16 cellular contexts compared by ENCODE assay signal in the genomic region with DNA sequence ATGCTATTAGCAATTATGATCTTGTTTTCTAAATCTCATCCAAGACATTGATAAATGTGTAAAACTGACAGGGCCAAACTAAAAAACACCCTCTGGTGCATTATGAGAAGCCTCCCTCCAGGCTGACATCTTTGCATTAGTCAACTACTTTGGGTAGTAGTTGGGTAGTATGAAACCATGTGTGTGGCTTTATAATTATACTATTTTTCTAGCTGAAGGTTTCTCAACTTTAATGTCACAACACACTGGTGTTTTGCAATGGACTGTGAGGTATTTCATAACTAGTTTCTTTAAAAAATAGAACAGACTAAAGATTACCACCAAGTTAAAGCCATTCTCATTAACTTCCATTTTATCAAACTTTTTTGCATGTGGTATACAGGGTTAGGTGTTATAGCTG.
DNase-seq lines count a peak whose midpoint lies in the region; ATAC-seq, FAIRE-seq and TF ChIP-seq lines count a peak whose summit lies in the region.
"Had no signal": no experiment of that assay in that cellular context is flagged by ENCODE, and none has a peak within 500 bp of the region (broad histone marks: within the 10 kb centered on the region; RNA-seq: fewer than 3 reads in every experiment).

No MANE protein-coding gene starts in this region.

- peaks cover 11% of the 10 kb centered on the region for H3K4me1 Mint-ChIP-seq in T-helper 17 cell

- no peak overlapping the region for H2BK20ac ChIP-seq in IMR-90 (ENCODE audit: low read depth, low read length)

- H3K4me3 Mint-ChIP-seq in T-helper 17 cell, result no peak overlapping the region

- no peak overlapping the region for H4K8ac ChIP-seq in IMR-90 (ENCODE audit: low read depth in 2 of 2, low read length in 2 of 2)

- no peak overlapping the region for H2AK5ac ChIP-seq in IMR-90 (ENCODE audit: low read depth, low read length)

- no peaks in the 10 kb centered on the region for H3K4me1 ChIP-seq in IMR-90 (ENCODE audit: control insufficient read depth, insufficient read depth, low read length)
- H3K4me1 ChIP-seq in HepG2 (ENCODE audit: insufficient read depth, low read length), result no peaks in the 10 kb centered on the region

- H3K27me3 ChIP-seq in IMR-90 (ENCODE audit: control insufficient read depth, insufficient read depth, low read length), result no peaks in the 10 kb centered on the region
- H3K27me3 ChIP-seq in HepG2 (ENCODE audit: control insufficient read depth in 1 of 2, insufficient read depth in 2 of 2, low read length in 2 of 2), result peaks cover 0 to 4% of the 10 kb centered on the region in 2 experiments; a peak in 1 of 5 replicates
- H3K27me3 ChIP-seq: tibial artery had no signal

- no peaks in the 10 kb centered on the region for H3K79me1 ChIP-seq in IMR-90 (ENCODE audit: low read depth in 1 of 2, low read length in 2 of 2)

- POLR2A ChIA-PET in IMR-90 (lab: Charles Lee; ENCODE audit: unreplicated experiment), result no interaction called here
- POLR2A ChIA-PET in HepG2 (lab: Yijun Ruan, JAX), result no interaction called here

- TF ChIP-seq EP300 in HepG2 (IDR thresholded peaks at IDR 0.05; ENCODE audit: low read depth in 2 of 2, low read length in 2 of 2), result no peak
- no peak for TF ChIP-seq EP300 in HepG2 (CRISPR knock-in tag; IDR thresholded peaks at IDR 0.05; ENCODE audit: borderline replicate concordance)

- no peak overlapping the region for H3K9ac ChIP-seq in IMR-90 (ENCODE audit: low read depth, low read length)
- H3K9ac ChIP-seq in HepG2 (ENCODE audit: insufficient read depth, low read depth, low read length), result no peak overlapping the region

- intact Hi-C loops in IMR-90 (cut with micrococcal nuclease) (no loop called here), HepG2 (cut with micrococcal nuclease; ENCODE audit: unreplicated experiment) (no loop called here)

- ATAC-seq in IMR-90 (ENCODE audit: low read depth), result peak; percentile 29; the same call in 1 of the 2 replicates
- ATAC-seq in HepG2, result no peak
- no peak for ATAC-seq in T-helper 17 cell
- ATAC-seq in HG03439 (IDR thresholded peaks at IDR 0.05; ENCODE audit: unreplicated experiment), result no peak

- H3K36me3 Mint-ChIP-seq in T-helper 17 cell (ENCODE audit: low read depth), result peaks cover 2% of the 10 kb centered on the region

- peaks cover 3% of the 10 kb centered on the region; the same call in 1 of the 2 replicates for H3K9me1 ChIP-seq in IMR-90 (ENCODE audit: insufficient read depth, low read length)

- dilution Hi-C loops in IMR-90 (cut with HindIII; ENCODE audit: low sequenced_read_pairs, unreplicated experiment), result no loop called here

- no peaks in the 10 kb centered on the region for H4K20me1 ChIP-seq in IMR-90 (ENCODE audit: insufficient read depth, low read length)
- no peaks in the 10 kb centered on the region for H4K20me1 ChIP-seq in HepG2 (ENCODE audit: insufficient read depth, low read length)

- no peaks in the 10 kb centered on the region for H3K36me3 ChIP-seq in IMR-90 (ENCODE audit: control insufficient read depth, insufficient read depth, low read length)
- H3K36me3 ChIP-seq in HepG2 (replicated peaks in 1 of 2; ENCODE audit: control insufficient read depth in 1 of 2, insufficient read depth in 2 of 2, low read length in 2 of 2), result no peaks in the 10 kb centered on the region
- H3K36me3 ChIP-seq: tibial artery had no signal

- TF ChIP-seq POLR2A in IMR-90 (IDR thresholded peaks at IDR 0.05; ENCODE audit: low read depth, low read length) (no peak), HepG2 (IDR thresholded peaks at IDR 0.05; ENCODE audit: insufficient read depth in 1 of 2, low read depth in 2 of 2, low read length in 2 of 2) (no peak)

- CTCF ChIA-PET in IMR-90 (lab: Yijun Ruan, JAX) (no interaction called here), HepG2 (lab: Yijun Ruan, JAX; ENCODE audit: low intra/inter-chr PET ratio, low total read pairs) (no interaction called here)

- in situ Hi-C loops in IMR-90 (cut with MboI; ENCODE audit: low sequenced_read_pairs), result no loop called here
- in situ Hi-C loops in HepG2 (cut with HindIII; ENCODE audit: extremely low pct_ligation_motif_present, low pct_unique_long_range_greater_than_20kb), result no loop called here

- H3K27ac Mint-ChIP-seq in T-helper 17 cell, result no peak overlapping the region

- no peak overlapping the region for H4K5ac ChIP-seq in IMR-90 (ENCODE audit: low read depth, low read length)

- DNase-seq in AG08395 (ENCODE audit: low spot score) (peak; percentile 19), IMR-90 (peak; percentile 29), amniotic epithelial cell (ENCODE audit: low read depth) (peak; percentile 84), HepG2 (ENCODE audit: low spot score) (no peak), caudate nucleus (lab: John Stamatoyannopoulos, UW) (no peak), T-helper 17 cell (no peak), cerebellar nuclear complex (lab: John Stamatoyannopoulos, UW) (no peak)
- DNase-seq: activated CD4-positive, alpha-beta T cell treated with anti-CD3 and anti-CD28 coated beads for 4 hours; activated T-cell treated with anti-CD3 and anti-CD28 coated beads for 4 hours; NCI-H2081; NCI-H69; stimulated activated CD4-positive, alpha-beta T cell treated with anti-CD3 and anti-CD28 coated beads, Interleukin-4, amount 100 ng/mL, for 1 hour; T-helper 2 cell; tibial artery had no signal

- no peak overlapping the region for H4K91ac ChIP-seq in IMR-90 (ENCODE audit: insufficient read depth, low read depth, low read length)

- H2BK5ac ChIP-seq in IMR-90 (ENCODE audit: low read depth, low read length, poor library complexity, severe bottlenecking), result no peak overlapping the region

- no peak overlapping the region for H2AK9ac ChIP-seq in IMR-90 (replicated peaks; ENCODE audit: low read depth, low read length, poor library complexity)

- H2AFZ ChIP-seq in IMR-90 (replicated peaks; ENCODE audit: low read length, poor library complexity) (no peak overlapping the region), HepG2 (ENCODE audit: low read length) (no peak overlapping the region)

- H3K23ac ChIP-seq in IMR-90 (ENCODE audit: low read depth, low read length), result no peak overlapping the region

- H3K4ac ChIP-seq in IMR-90 (ENCODE audit: low read depth, low read length), result no peak overlapping the region

- H2BK15ac ChIP-seq in IMR-90 (ENCODE audit: low read depth, low read length), result no peak overlapping the region

- H3K27ac ChIP-seq in IMR-90 (ENCODE audit: insufficient read depth, low read length), result no peak overlapping the region
- H3K27ac ChIP-seq in HepG2 (ENCODE audit: extremely low read length, insufficient read depth, low read length), result no peak overlapping the region
- H3K27ac ChIP-seq in caudate nucleus (ENCODE audit: low read depth, low read length), result no peak overlapping the region
- H3K27ac ChIP-seq: tibial artery had no signal

- TF ChIP-seq CTCF in IMR-90 (conservative IDR thresholded peaks at IDR 0.05; ENCODE audit: low read depth, low read length) (no peak), HepG2 (CRISPR knock-in tag; IDR thresholded peaks at IDR 0.05) (no peak)

- no peak for FAIRE-seq in HepG2 (lab: Jason Lieb, UNC)
- FAIRE-seq: GM18507 had no signal

- H3K4me2 ChIP-seq in IMR-90 (ENCODE audit: low read depth, low read length) (no peak overlapping the region), HepG2 (ENCODE audit: low read depth, low read length) (no peak overlapping the region)

- H3K56ac ChIP-seq in IMR-90 (ENCODE audit: extremely low read depth, insufficient read depth, low read length), result no peak overlapping the region

- no peak overlapping the region for H3K18ac ChIP-seq in IMR-90 (ENCODE audit: low read depth, low read length)

- TF ChIP-seq RAD21 in IMR-90 (IDR thresholded peaks at IDR 0.05; ENCODE audit: low read length) (no peak), HepG2 (CRISPR knock-in tag; IDR thresholded peaks at IDR 0.05) (no peak)

- no peaks in the 10 kb centered on the region for H3K79me2 ChIP-seq in HepG2 (ENCODE audit: insufficient read depth, low read length)

- H3K4me3 ChIP-seq in IMR-90 (ENCODE audit: insufficient read depth, low read depth, low read length) (no peak overlapping the region), HepG2 (replicated peaks in 1 of 3; ENCODE audit: insufficient read depth in 1 of 3, low read depth in 2 of 3, low read length in 3 of 3) (no peak overlapping the region)
- H3K4me3 ChIP-seq: tibial artery had no signal

- H3K9me3 ChIP-seq in IMR-90 (ENCODE audit: control insufficient read depth, insufficient read depth, low read length), result no peaks in the 10 kb centered on the region
- no peaks in the 10 kb centered on the region for H3K9me3 ChIP-seq in HepG2 (ENCODE audit: low read length)
- H3K9me3 ChIP-seq in T-helper 17 cell (ENCODE audit: control insufficient read depth, low read length, poor library complexity, severe bottlenecking), result no peaks in the 10 kb centered on the region
- H3K9me3 ChIP-seq: tibial artery had no signal

- peaks cover 4% of the 10 kb centered on the region for H3K27me3 Mint-ChIP-seq in T-helper 17 cell

- BruUV-seq in IMR-90 (replicated peaks; lab: Mats Ljungman, UMichigan) (no TSS peak), HepG2 (replicated peaks; lab: Mats Ljungman, UMichigan) (no TSS peak)

- no peak overlapping the region for H3K14ac ChIP-seq in IMR-90 (replicated peaks; ENCODE audit: low read depth, low read length)

- H2BK120ac ChIP-seq in IMR-90 (ENCODE audit: low read depth, low read length), result no peak overlapping the region

TF ChIP-seq in IMR-90, 13 proteins besides CTCF, POLR2A, EP300 and RAD21:
- TF ChIP-seq CEBPB (IDR thresholded peaks at IDR 0.05; ENCODE audit: low read depth, low read length), result peak; percentile 65
- TF ChIP-seq MXI1 (IDR thresholded peaks at IDR 0.05; ENCODE audit: borderline replicate concordance, low read depth, low read length), result no peak

TF ChIP-seq in HepG2, 621 proteins besides CTCF, POLR2A, EP300 and RAD21:
- TF ChIP-seq, protein P1, sequence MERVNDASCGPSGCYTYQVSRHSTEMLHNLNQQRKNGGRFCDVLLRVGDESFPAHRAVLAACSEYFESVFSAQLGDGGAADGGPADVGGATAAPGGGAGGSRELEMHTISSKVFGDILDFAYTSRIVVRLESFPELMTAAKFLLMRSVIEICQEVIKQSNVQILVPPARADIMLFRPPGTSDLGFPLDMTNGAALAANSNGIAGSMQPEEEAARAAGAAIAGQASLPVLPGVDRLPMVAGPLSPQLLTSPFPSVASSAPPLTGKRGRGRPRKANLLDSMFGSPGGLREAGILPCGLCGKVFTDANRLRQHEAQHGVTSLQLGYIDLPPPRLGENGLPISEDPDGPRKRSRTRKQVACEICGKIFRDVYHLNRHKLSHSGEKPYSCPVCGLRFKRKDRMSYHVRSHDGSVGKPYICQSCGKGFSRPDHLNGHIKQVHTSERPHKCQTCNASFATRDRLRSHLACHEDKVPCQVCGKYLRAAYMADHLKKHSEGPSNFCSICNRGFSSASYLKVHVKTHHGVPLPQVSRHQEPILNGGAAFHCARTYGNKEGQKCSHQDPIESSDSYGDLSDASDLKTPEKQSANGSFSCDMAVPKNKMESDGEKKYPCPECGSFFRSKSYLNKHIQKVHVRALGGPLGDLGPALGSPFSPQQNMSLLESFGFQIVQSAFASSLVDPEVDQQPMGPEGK (CRISPR knock-in tag; IDR thresholded peaks at IDR 0.05), result no peak
- peak; percentile 30; the same call in 1 of the 2 replicates for TF ChIP-seq CEBPB (IDR thresholded peaks at IDR 0.05; ENCODE audit: borderline replicate concordance, low read depth, low read length)

Comparison
In these comparisons a context has a peak if more than half of its experiments do, and no peak if none do; other contexts are left out.
1. DNase-seq: peak in AG08395 (single experiment), IMR-90 (single experiment) and amniotic epithelial cell (single experiment); none in HepG2 (single experiment), caudate nucleus (0 of 61), T-helper 17 cell (0 of 3) and cerebellar nuclear complex (0 of 2).